In genomic region chr14:101183376-101184103, GRCh38 we compare ENCODE assay signal across 10 cellular contexts.
DNase-seq lines count a peak whose midpoint lies in the region; ATAC-seq, FAIRE-seq and TF ChIP-seq lines count a peak whose summit lies in the region.
"Had no signal": no experiment of that assay in that cellular context is flagged by ENCODE, and none has a peak within 500 bp of the region (broad histone marks: within the 10 kb centered on the region; RNA-seq: fewer than 3 reads in every experiment).

No MANE protein-coding gene starts in this region.

- H2AFZ ChIP-seq in keratinocyte (ENCODE audit: control insufficient read depth, low read length) (no peak overlapping the region), smooth muscle cell (ENCODE audit: low read depth) (no peak overlapping the region)

- peaks cover 7% of the 10 kb centered on the region for H3K9me3 ChIP-seq in WERI-Rb-1 (ENCODE audit: severe bottlenecking)
- H3K9me3 ChIP-seq in keratinocyte (ENCODE audit: control insufficient read depth, low read depth, low read length) = peaks cover 9% of the 10 kb centered on the region
- no peaks in the 10 kb centered on the region for H3K9me3 ChIP-seq in smooth muscle cell (replicated peaks; ENCODE audit: low read depth)

- TF ChIP-seq CTCF in WERI-Rb-1 (IDR thresholded peaks at IDR 0.05; ENCODE audit: low read depth, low read length) (peak; percentile 70), keratinocyte (optimal IDR thresholded peaks at IDR 0.05 in 1 of 3, IDR thresholded peaks at IDR 0.05 in 1 of 3, conservative IDR thresholded peaks at IDR 0.05 in 1 of 3; ENCODE audit: extremely low read depth in 1 of 3, insufficient read depth in 2 of 3, low read length in 3 of 3) (peak in 2 of 3 experiments; percentile 20 to 38), smooth muscle cell (IDR thresholded peaks at IDR 0.05; ENCODE audit: borderline replicate concordance, insufficient read depth, poor library complexity, severe bottlenecking) (peak; percentile 61)

- no peaks in the 10 kb centered on the region for H3F3A ChIP-seq in smooth muscle cell (ENCODE audit: low read depth)

- H3K27me3 ChIP-seq in WERI-Rb-1 (ENCODE audit: insufficient read depth, low read depth, severe bottlenecking) = peaks cover 71% of the 10 kb centered on the region
- H3K27me3 ChIP-seq in keratinocyte (ENCODE audit: control insufficient read depth, extremely low read depth, insufficient read depth, low read length) = no peaks in the 10 kb centered on the region
- no peaks in the 10 kb centered on the region for H3K27me3 ChIP-seq in smooth muscle cell (ENCODE audit: low read depth)

- DNase-seq in HT-29 (ENCODE audit: low spot score) (peak; percentile 10), WERI-Rb-1 (peak; percentile 28), keratinocyte (ENCODE audit: low read depth, low spot score) (no peak), smooth muscle cell (lab: John Stamatoyannopoulos, UW; ENCODE audit: unreplicated experiment) (peak; percentile 18), HTR-8/SVneo (ENCODE audit: insufficient read length, low spot score) (no peak), medulla oblongata (ENCODE audit: extremely low spot score) (no peak)
- DNase-seq: cortex of kidney, NCI-H345, T-helper 17 cell had no signal

- H3K9me1 ChIP-seq in keratinocyte (ENCODE audit: control insufficient read depth, extremely low read depth, insufficient read depth, low read length) = no peaks in the 10 kb centered on the region

- H3K4me1 ChIP-seq in keratinocyte (ENCODE audit: control insufficient read depth, extremely low read depth, insufficient read depth, low read length) = no peaks in the 10 kb centered on the region
- H3K4me1 ChIP-seq in smooth muscle cell (ENCODE audit: low read depth) = peaks cover 6% of the 10 kb centered on the region

- no peaks in the 10 kb centered on the region for H3K36me3 ChIP-seq in WERI-Rb-1
- no peaks in the 10 kb centered on the region for H3K36me3 ChIP-seq in keratinocyte (ENCODE audit: control insufficient read depth in 2 of 2, extremely low read depth in 1 of 2, insufficient read depth in 2 of 2, low read length in 2 of 2)
- H3K36me3 ChIP-seq in smooth muscle cell (ENCODE audit: low read depth) = no peaks in the 10 kb centered on the region

- dilution Hi-C loops in keratinocyte (cut with MboI; ENCODE audit: extremely low pct_ligation_motif_present, low sequenced_read_pairs) = no loop called here

- ATAC-seq in GM19351 (IDR thresholded peaks at IDR 0.05; ENCODE audit: unreplicated experiment) = no peak
- ATAC-seq: T-helper 17 cell had no signal

- H3K9ac ChIP-seq in keratinocyte (ENCODE audit: control insufficient read depth, extremely low read depth, insufficient read depth, low read length) (no peak overlapping the region), smooth muscle cell (ENCODE audit: low read depth) (no peak overlapping the region)

- WGBS in smooth muscle cell (ENCODE audit: low lambda C conversion rate) = 45% methylated on average over 23 of the region's 23 CpGs

- H3K79me2 ChIP-seq in keratinocyte (ENCODE audit: control insufficient read depth, insufficient read depth, low read length) = no peaks in the 10 kb centered on the region
- no peaks in the 10 kb centered on the region for H3K79me2 ChIP-seq in smooth muscle cell (ENCODE audit: low read depth)

- FAIRE-seq in keratinocyte (lab: Jason Lieb, UNC) (no peak), HTR-8/SVneo (lab: Jason Lieb, UNC) (no peak)

- H3K27ac ChIP-seq in WERI-Rb-1 (no peak overlapping the region), keratinocyte (ENCODE audit: control insufficient read depth, insufficient read depth, low read length) (no peak overlapping the region), smooth muscle cell (ENCODE audit: low read depth) (no peak overlapping the region)

- H3K4me3 ChIP-seq in WERI-Rb-1 (ENCODE audit: low read depth, low read length) (no peak overlapping the region), keratinocyte (ENCODE audit: control insufficient read depth in 2 of 3, extremely low read depth in 1 of 3, insufficient read depth in 2 of 3, low read depth in 1 of 3, low read length in 3 of 3) (no peak overlapping the region), smooth muscle cell (no peak overlapping the region)

- H4K20me1 ChIP-seq in keratinocyte (ENCODE audit: control insufficient read depth, extremely low read depth, insufficient read depth, low read length) (no peaks in the 10 kb centered on the region), smooth muscle cell (ENCODE audit: low read depth) (no peaks in the 10 kb centered on the region)

- H3K4me2 ChIP-seq in keratinocyte (ENCODE audit: control insufficient read depth, extremely low read depth, insufficient read depth, low read depth, low read length) (no peak overlapping the region), smooth muscle cell (peak overlapping the region; percentile 44)

Comparison
In these comparisons a context has a peak if more than half of its experiments do, and no peak if none do; other contexts are left out.
1. DNase-seq: peak in HT-29 (single experiment), WERI-Rb-1 (single experiment) and smooth muscle cell (single experiment); none in keratinocyte (single experiment), HTR-8/SVneo (single experiment) and medulla oblongata (single experiment).
2. Peak in every context shown above with its lines, with median percentiles within 50 percentile points of each other: CTCF ChIP-seq.